In genomic region chr13:52162279-52163101, GRCh38 we compare ENCODE assay signal across 14 cellular contexts. TPM values are rescaled to one million over a fixed set of nuclear protein-coding genes. Genes with fewer than 3 reads are reported as not detected.
DNase-seq lines count a peak whose midpoint lies in the region; TF ChIP-seq lines count a peak whose summit lies in the region.
"Had no signal": no experiment of that assay in that cellular context is flagged by ENCODE, and none has a peak within 500 bp of the region (broad histone marks: within the 10 kb centered on the region; RNA-seq: fewer than 3 reads in every experiment).

No MANE protein-coding gene starts in this region.

- H3K27me3 ChIP-seq in SJCRH30: no peaks in the 10 kb centered on the region
- no peaks in the 10 kb centered on the region for H3K27me3 ChIP-seq in fibroblast of lung (ENCODE audit: control insufficient read depth, insufficient read depth, low read length)
- H3K27me3 ChIP-seq in neural progenitor cell: peaks cover 26% of the 10 kb centered on the region

- H3K9me3 Mint-ChIP-seq in neural progenitor cell (no peaks in the 10 kb centered on the region), immature natural killer cell (no peaks in the 10 kb centered on the region)
- H3K9me3 Mint-ChIP-seq: CD8-positive, alpha-beta memory T cell had no signal

- TF ChIP-seq CTCF in fibroblast of lung (conservative IDR thresholded peaks at IDR 0.05 in 1 of 2, IDR thresholded peaks at IDR 0.05 in 1 of 2; ENCODE audit: low read depth in 1 of 2, low read length in 2 of 2): no peak
- no peak for TF ChIP-seq CTCF in neural progenitor cell (IDR thresholded peaks at IDR 0.05)
- no peak for TF ChIP-seq CTCF in coronary artery (IDR thresholded peaks at IDR 0.05)

- H3K36me3 ChIP-seq in SJCRH30: no peaks in the 10 kb centered on the region
- no peaks in the 10 kb centered on the region for H3K36me3 ChIP-seq in fibroblast of lung (ENCODE audit: control insufficient read depth, insufficient read depth, low read length)
- H3K36me3 ChIP-seq in neural progenitor cell: no peaks in the 10 kb centered on the region

- H3K36me3 Mint-ChIP-seq in neural progenitor cell: peaks cover 8% of the 10 kb centered on the region
- peaks cover 3 to 11% (median 10%) of the 10 kb centered on the region in 3 donors for H3K36me3 Mint-ChIP-seq in immature natural killer cell

- peaks cover 25% of the 10 kb centered on the region for H3F3A ChIP-seq in neural progenitor cell (ENCODE audit: low read depth)

- H3K4me3 Mint-ChIP-seq in neural progenitor cell: no peak overlapping the region
- H3K4me3 Mint-ChIP-seq in immature natural killer cell: peak overlapping the region in 1 of 5 donors; percentile 11

- H3K27me3 Mint-ChIP-seq in neural progenitor cell (ENCODE audit: insufficient read depth, low read depth): peaks cover 7% of the 10 kb centered on the region
- peaks cover 2 to 21% (median 7%) of the 10 kb centered on the region in 3 donors for H3K27me3 Mint-ChIP-seq in immature natural killer cell (ENCODE audit: low read depth in 3 of 3)

- no peak overlapping the region for H2AFZ ChIP-seq in fibroblast of lung (ENCODE audit: low read length)
- H2AFZ ChIP-seq in neural progenitor cell (replicated peaks): no peak overlapping the region

- H3K4me1 ChIP-seq in SJCRH30 (peaks cover 18% of the 10 kb centered on the region), fibroblast of lung (ENCODE audit: control insufficient read depth, extremely low read depth, insufficient read depth, low read length) (peaks cover 5% of the 10 kb centered on the region), neural progenitor cell (peaks cover 22% of the 10 kb centered on the region)

- no peak overlapping the region for H3K9ac ChIP-seq in fibroblast of lung (ENCODE audit: insufficient read depth, low read length)
- no peak overlapping the region for H3K9ac ChIP-seq in neural progenitor cell

- no peaks in the 10 kb centered on the region for H3K9me3 ChIP-seq in SJCRH30 (replicated peaks)
- H3K9me3 ChIP-seq in fibroblast of lung (ENCODE audit: control insufficient read depth, insufficient read depth, low read depth, low read length): no peaks in the 10 kb centered on the region
- no peaks in the 10 kb centered on the region for H3K9me3 ChIP-seq in neural progenitor cell (ENCODE audit: low read depth)

- H3K27ac ChIP-seq in SJCRH30 (no peak overlapping the region), fibroblast of lung (ENCODE audit: insufficient read depth, low read length) (no peak overlapping the region), neural progenitor cell (no peak overlapping the region), coronary artery (no peak overlapping the region)

- H3K79me2 ChIP-seq in fibroblast of lung (ENCODE audit: control insufficient read depth, insufficient read depth, low read length) (no peaks in the 10 kb centered on the region), neural progenitor cell (ENCODE audit: low read depth) (no peaks in the 10 kb centered on the region)

- H3K27ac Mint-ChIP-seq in neural progenitor cell: peak overlapping the region; percentile 24
- peak overlapping the region in 1 of 6 donors; percentile 14 for H3K27ac Mint-ChIP-seq in immature natural killer cell

- no peaks in the 10 kb centered on the region for H4K20me1 ChIP-seq in fibroblast of lung (ENCODE audit: control insufficient read depth, extremely low read depth, insufficient read depth, low read length)
- peaks cover 4% of the 10 kb centered on the region for H4K20me1 ChIP-seq in neural progenitor cell (ENCODE audit: low read depth)

- DNase-seq in ELR (ENCODE audit: low read depth) (peak; percentile 59), SJCRH30 (peak; percentile 32 to 71), fibroblast of lung (ENCODE audit: low read depth in 2 of 2) (peak; percentile 56 to 69), neural progenitor cell (ENCODE audit: low spot score) (peak; percentile 31), coronary artery (ENCODE audit: low spot score) (no peak), NCI-H1105 (lab: John Stamatoyannopoulos, UW) (no peak), immature natural killer cell (no peak)
- DNase-seq in stimulated activated CD4-positive, alpha-beta T cell treated with anti-CD3 and anti-CD28 coated beads, Interleukin-4, amount 100 ng/mL, for 4 hours: no peak
- DNase-seq: activated CD8-positive, alpha-beta memory T cell treated with anti-CD3 and anti-CD28 coated beads for 24 hours; CD8-positive, alpha-beta memory T cell; central memory CD4-positive, alpha-beta T cell; NCI-H1694 treated with DMSO at 0.1 percent for 48 hours; SHP77 treated with DMSO at 0.1 percent for 48 hours; stimulated activated CD8-positive, alpha-beta memory T cell treated with anti-CD3 and anti-CD28 coated beads, Interleukin-4, amount 100 ng/mL, for 48 hours had no signal

- H3K4me3 ChIP-seq in SJCRH30 (no peak overlapping the region), fibroblast of lung (replicated peaks in 1 of 4; ENCODE audit: control extremely low read depth in 1 of 4, insufficient read depth in 1 of 4, low read depth in 3 of 4, low read length in 4 of 4) (no peak overlapping the region), neural progenitor cell (no peak overlapping the region), coronary artery (no peak overlapping the region)

- H3K4me2 ChIP-seq in fibroblast of lung (ENCODE audit: extremely low read depth, insufficient read depth, low read length) (peak overlapping the region; percentile 73), neural progenitor cell (peak overlapping the region; percentile 67)

- peaks cover 41% of the 10 kb centered on the region for H3K4me1 Mint-ChIP-seq in neural progenitor cell
- peaks cover 25 to 29% of the 10 kb centered on the region in 2 donors for H3K4me1 Mint-ChIP-seq in immature natural killer cell

RNA-seq across cellular contexts. Expression of gene NEK3, which starts 3.1 kb away (rescaled TPM):
- 10.3 and 10.9 TPM in 2 replicates for total RNA-seq in SJCRH30 (2014; rRNA removed; shearing (Covaris generic))
- 11.6 and 20.8 TPM in 2 replicates for total RNA-seq in fibroblast of lung
- polyA plus RNA-seq in fibroblast of lung: 12.7 and 12.8 TPM in 2 replicates
- 7.8 and 21.3 TPM in 2 replicates for polyA plus RNA-seq in fibroblast of lung (2012)
- polyA minus RNA-seq in fibroblast of lung (ENCODE audit: low replicate concordance): 5.2 and 5.3 TPM in 2 replicates
- total RNA-seq in neural progenitor cell (ENCODE audit: low replicate concordance): 24.9 and 38.4 TPM in 2 replicates
- polyA plus RNA-seq in immature natural killer cell: 1 to 10 TPM; 1.6 to 3.6 (median 3.2) TPM

RNA-seq across cellular contexts. Expression of gene NEK5, which starts 33.6 kb away (rescaled TPM):
- not detected in 2 replicates for total RNA-seq in SJCRH30 (2014; rRNA removed; shearing (Covaris generic))
- under 0.01 TPM in 2 replicates for total RNA-seq in fibroblast of lung
- 0.03 TPM in 2 replicates for polyA plus RNA-seq in fibroblast of lung
- polyA plus RNA-seq in fibroblast of lung (2012): 0.13 and 0.27 TPM in 2 replicates
- polyA minus RNA-seq in fibroblast of lung (ENCODE audit: low replicate concordance): not detected in 2 replicates
- 0.09 and 0.28 TPM in 2 replicates for total RNA-seq in neural progenitor cell (ENCODE audit: low replicate concordance)
- polyA plus RNA-seq in immature natural killer cell: under 1 TPM in 1 of 3 donors, not detected in 2; 0.07 TPM
- total RNA-seq: CD8-positive, alpha-beta memory T cell had no signal

Comparison
In these comparisons a context has a peak if more than half of its experiments do, and no peak if none do; other contexts are left out.
1. DNase-seq: peak in ELR (single experiment), SJCRH30 (2 of 2), fibroblast of lung (2 of 2) and neural progenitor cell (single experiment); none in stimulated activated CD4-positive, alpha-beta T cell treated with anti-CD3 and anti-CD28 coated beads, Interleukin-4, amount 100 ng/mL, for 4 hours (0 of 2), coronary artery (single experiment), NCI-H1105 (single experiment) and immature natural killer cell (0 of 3).